Comparison of ENCODE assay signal across 26 cellular contexts in genomic region chr20:11852189-11852588, GRCh38.
"Had no signal": no experiment of that assay in that cellular context is flagged by ENCODE, and none has a peak within 500 bp of the region (broad histone marks: within the 10 kb centered on the region; RNA-seq: fewer than 3 reads in every experiment).

No MANE protein-coding gene starts in this region.

- H3K27me3 Mint-ChIP-seq: activated T-helper 17 cell treated with anti-CD3 and anti-CD28 coated beads, Interleukin-2, amount 50 U/mL, for 72 hours; natural killer cell treated with Interleukin-12 subunit alpha and Interleukin-12 subunit beta and Interleukin-15 and Interleukin-18, amount 100 ng/mL, for 72 hours had no signal

- ATAC-seq: activated T-cell treated with anti-CD3 and anti-CD28 coated beads, Interleukin-2, amount 50 U/mL, for 4 hours; activated T-helper 17 cell treated with anti-CD3 and anti-CD28 coated beads, Interleukin-2, amount 50 U/mL, for 72 hours; left lung; lower lobe of right lung; natural killer cell treated with Interleukin-12 subunit alpha and Interleukin-12 subunit beta and Interleukin-15 and Interleukin-18, amount 100 ng/mL, for 72 hours had no signal

- H3K4me1 ChIP-seq: left lung, lower lobe of right lung, right atrium auricular region had no signal

- H3K27ac ChIP-seq: cardiac muscle cell, colonic mucosa, left lung, lower lobe of right lung, right atrium auricular region, transverse colon, vagina had no signal

- DNase-seq: activated CD4-positive, alpha-beta T cell treated with anti-CD3 and anti-CD28 coated beads for 4 hours; activated CD4-positive, alpha-beta T cell treated with anti-CD3 and anti-CD28 coated beads, Interleukin-2, amount 50 U/mL, for 48 hours; activated CD4-positive, CD25-positive, alpha-beta regulatory T cell; activated gamma-delta T cell treated with Interleukin-2 at 50 U/mL for 16 hours; activated naive CD4-positive, alpha-beta T cell treated with anti-CD3 and anti-CD28 coated beads, Interleukin-2, amount 50 U/mL, for 16 hours; activated T-cell treated with anti-CD3 and anti-CD28 coated beads, Interleukin-2, amount 50 U/mL, for 4 hours; cerebellar nuclear complex; colonic mucosa; effector CD8-positive, alpha-beta T cell; erythroblast; head of caudate nucleus; hypothalamus; immature natural killer cell; kidney glomerular epithelial cell; left lung; lower lobe of right lung; mesendoderm; stimulated activated CD4-positive, alpha-beta T cell treated with anti-CD3 and anti-CD28 coated beads, Interleukin-15, amount 100 ng/mL, for 24 hours; stimulated activated CD4-positive, alpha-beta T cell treated with anti-CD3 and anti-CD28 coated beads, Interleukin-2, amount 100 ng/mL, for 24 hours; stimulated activated naive B cell treated with anti-CD40 and anti-IgM and Interleukin-4, amounts not matched to agents 10 μg/mL and 1 μg/mL and 100 μg/mL, for 72 hours; transverse colon had no signal

- H3K36me3 Mint-ChIP-seq: immature natural killer cell; natural killer cell treated with Interleukin-12 subunit alpha and Interleukin-12 subunit beta and Interleukin-15 and Interleukin-18, amount 100 ng/mL, for 72 hours; stimulated activated naive B cell treated with anti-CD40 and anti-IgM and Interleukin-4, amounts not matched to agents 10 μg/mL and 1 μg/mL and 100 μg/mL, for 72 hours had no signal

- H3K36me3 ChIP-seq: cardiac muscle cell, colonic mucosa, left lung, lower lobe of right lung, right atrium auricular region, transverse colon, vagina had no signal

- H3K4me3 ChIP-seq: cardiac muscle cell, colonic mucosa, left lung, lower lobe of right lung, right atrium auricular region, transverse colon, vagina had no signal

- H3K9me3 ChIP-seq: colonic mucosa, left lung, lower lobe of right lung, right atrium auricular region, transverse colon, vagina had no signal

- H3K27ac Mint-ChIP-seq: activated T-helper 17 cell treated with anti-CD3 and anti-CD28 coated beads, Interleukin-2, amount 50 U/mL, for 72 hours; immature natural killer cell; natural killer cell treated with Interleukin-12 subunit alpha and Interleukin-12 subunit beta and Interleukin-15 and Interleukin-18, amount 100 ng/mL, for 72 hours; stimulated activated naive B cell treated with anti-CD40 and anti-IgM and Interleukin-4, amounts not matched to agents 10 μg/mL and 1 μg/mL and 100 μg/mL, for 72 hours had no signal

- H3K27me3 ChIP-seq: cardiac muscle cell, colonic mucosa, left lung, right atrium auricular region, transverse colon, vagina had no signal

- H3K4me3 Mint-ChIP-seq: activated T-cell treated with anti-CD3 and anti-CD28 coated beads, Interleukin-2, amount 50 U/mL, for 4 hours; activated T-helper 17 cell treated with anti-CD3 and anti-CD28 coated beads, Interleukin-2, amount 50 U/mL, for 72 hours; immature natural killer cell; natural killer cell treated with Interleukin-12 subunit alpha and Interleukin-12 subunit beta and Interleukin-15 and Interleukin-18, amount 100 ng/mL, for 72 hours; stimulated activated naive B cell treated with anti-CD40 and anti-IgM and Interleukin-4, amounts not matched to agents 10 μg/mL and 1 μg/mL and 100 μg/mL, for 72 hours had no signal

- H3K4me1 Mint-ChIP-seq: activated T-helper 17 cell treated with anti-CD3 and anti-CD28 coated beads, Interleukin-2, amount 50 U/mL, for 72 hours; immature natural killer cell had no signal
